In the genomic region with DNA sequence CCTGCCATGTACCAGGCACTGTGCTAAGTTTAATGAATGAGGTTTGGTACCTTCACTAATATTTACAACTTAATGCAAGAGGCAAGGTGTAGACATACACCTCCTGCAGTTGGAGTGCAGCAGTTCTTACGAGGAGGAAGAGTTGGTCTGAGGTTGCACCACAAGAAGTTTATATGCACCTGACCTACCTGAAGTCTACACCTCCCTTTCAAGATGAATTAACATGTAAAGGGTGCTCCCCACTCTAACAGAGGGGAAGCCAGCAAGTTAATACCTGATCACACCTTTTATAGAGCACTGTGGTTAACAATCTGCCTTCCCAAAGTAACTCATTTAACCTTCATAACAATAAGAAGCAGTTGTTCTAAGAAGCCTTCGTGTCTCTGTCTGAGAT, we compare ENCODE assay signal across 8 cellular contexts.
DNase-seq lines count a peak whose midpoint lies in the region; ATAC-seq lines count a peak whose summit lies in the region.

No MANE protein-coding gene starts in this region.

- H3K27me3 Mint-ChIP-seq in IgD-negative memory B cell = no peaks in the 10 kb centered on the region

- DNase-seq in effector memory CD4-positive, alpha-beta T cell = no peak
- DNase-seq in ecto neural progenitor cell (ENCODE audit: low spot score) = no peak
- no peak for DNase-seq in GDM1 (lab: John Stamatoyannopoulos, UW)
- DNase-seq in NCI-H446 treated with DMSO at 0.1 percent for 48 hours (lab: John Stamatoyannopoulos, UW) = no peak

- peak overlapping the region; percentile 95 for H3K9ac ChIP-seq in skeletal muscle satellite cell (ENCODE audit: low read depth, low read length)

- H3K36me3 ChIP-seq in effector memory CD4-positive, alpha-beta T cell (ENCODE audit: control insufficient read depth, insufficient read depth, low read length) = no peaks in the 10 kb centered on the region
- H3K36me3 ChIP-seq in skeletal muscle satellite cell (ENCODE audit: insufficient read depth, low read length) = no peaks in the 10 kb centered on the region

- H3K27me3 ChIP-seq in effector memory CD4-positive, alpha-beta T cell (replicated peaks; ENCODE audit: control insufficient read depth, insufficient read depth, low read length, poor library complexity, severe bottlenecking) = no peaks in the 10 kb centered on the region
- no peaks in the 10 kb centered on the region for H3K27me3 ChIP-seq in skeletal muscle satellite cell (ENCODE audit: control insufficient read depth, insufficient read depth, low read length)

- H3K4me3 ChIP-seq in effector memory CD4-positive, alpha-beta T cell (ENCODE audit: insufficient read depth, low read depth, low read length, poor library complexity, severe bottlenecking) = peak overlapping the region; percentile 76
- H3K4me3 ChIP-seq in skeletal muscle satellite cell (ENCODE audit: low read length) = peak overlapping the region; percentile 95

- no peaks in the 10 kb centered on the region for H3K9me3 ChIP-seq in effector memory CD4-positive, alpha-beta T cell (ENCODE audit: control insufficient read depth, low read length)
- H3K9me3 ChIP-seq in skeletal muscle satellite cell (replicated peaks; ENCODE audit: low read length) = no peaks in the 10 kb centered on the region

- peaks cover 9 to 20% (median 11%) of the 10 kb centered on the region in 3 donors for H3K4me1 Mint-ChIP-seq in IgD-negative memory B cell

- peak overlapping the region in 2 of 3 donors; percentile 14 to 81 for H3K27ac Mint-ChIP-seq in IgD-negative memory B cell

- H3K36me3 Mint-ChIP-seq in IgD-negative memory B cell = peaks cover 1% of the 10 kb centered on the region

- H3K27ac ChIP-seq in effector memory CD4-positive, alpha-beta T cell (ENCODE audit: insufficient read depth, low read length, poor library complexity, severe bottlenecking) = peak overlapping the region; percentile 31

- ATAC-seq in GM18873 (IDR thresholded peaks at IDR 0.05; ENCODE audit: low FRiP score, unreplicated experiment) (peak; percentile 8), esophagus mucosa (no peak)

- H3K4me3 Mint-ChIP-seq in IgD-negative memory B cell = peak overlapping the region; percentile 93 to 98 (median 96)

- H3K4me1 ChIP-seq in effector memory CD4-positive, alpha-beta T cell (ENCODE audit: control insufficient read depth, insufficient read depth, low read length, poor library complexity, severe bottlenecking) = no peaks in the 10 kb centered on the region
- H3K4me1 ChIP-seq in skeletal muscle satellite cell (ENCODE audit: control insufficient read depth, insufficient read depth, low read length) = peaks cover 24% of the 10 kb centered on the region

- H3K4me2 ChIP-seq in skeletal muscle satellite cell (ENCODE audit: low read length) = peak overlapping the region; percentile 92

- H3K9me3 Mint-ChIP-seq in IgD-negative memory B cell = peaks cover 0 to 3% (median 3%) of the 10 kb centered on the region in 3 donors
